1 cellular context compared by ENCODE assay signal in the genomic region with DNA sequence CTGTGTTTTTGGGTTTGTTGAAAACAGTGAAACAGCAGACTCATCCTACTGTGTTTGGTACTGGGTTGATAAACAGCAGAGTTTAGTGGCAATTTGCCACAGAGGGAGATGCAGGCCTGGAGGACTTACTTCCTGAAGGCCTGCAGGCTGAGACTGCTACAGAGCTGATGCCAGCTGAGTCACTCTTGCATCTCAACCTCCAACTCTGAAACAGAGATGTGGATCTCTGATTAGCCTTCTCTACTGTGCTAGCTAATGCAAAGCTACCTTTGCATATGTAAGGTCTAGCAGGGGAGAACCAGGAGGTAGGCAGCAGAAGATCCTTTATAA.
TF ChIP-seq lines count a peak whose summit lies in the region.

No MANE protein-coding gene starts in this region.

TF ChIP-seq in K562, 482 proteins besides CTCF, POLR2A, EP300 and RAD21 (continued from another document and continues in another):
- TF ChIP-seq, protein P1, sequence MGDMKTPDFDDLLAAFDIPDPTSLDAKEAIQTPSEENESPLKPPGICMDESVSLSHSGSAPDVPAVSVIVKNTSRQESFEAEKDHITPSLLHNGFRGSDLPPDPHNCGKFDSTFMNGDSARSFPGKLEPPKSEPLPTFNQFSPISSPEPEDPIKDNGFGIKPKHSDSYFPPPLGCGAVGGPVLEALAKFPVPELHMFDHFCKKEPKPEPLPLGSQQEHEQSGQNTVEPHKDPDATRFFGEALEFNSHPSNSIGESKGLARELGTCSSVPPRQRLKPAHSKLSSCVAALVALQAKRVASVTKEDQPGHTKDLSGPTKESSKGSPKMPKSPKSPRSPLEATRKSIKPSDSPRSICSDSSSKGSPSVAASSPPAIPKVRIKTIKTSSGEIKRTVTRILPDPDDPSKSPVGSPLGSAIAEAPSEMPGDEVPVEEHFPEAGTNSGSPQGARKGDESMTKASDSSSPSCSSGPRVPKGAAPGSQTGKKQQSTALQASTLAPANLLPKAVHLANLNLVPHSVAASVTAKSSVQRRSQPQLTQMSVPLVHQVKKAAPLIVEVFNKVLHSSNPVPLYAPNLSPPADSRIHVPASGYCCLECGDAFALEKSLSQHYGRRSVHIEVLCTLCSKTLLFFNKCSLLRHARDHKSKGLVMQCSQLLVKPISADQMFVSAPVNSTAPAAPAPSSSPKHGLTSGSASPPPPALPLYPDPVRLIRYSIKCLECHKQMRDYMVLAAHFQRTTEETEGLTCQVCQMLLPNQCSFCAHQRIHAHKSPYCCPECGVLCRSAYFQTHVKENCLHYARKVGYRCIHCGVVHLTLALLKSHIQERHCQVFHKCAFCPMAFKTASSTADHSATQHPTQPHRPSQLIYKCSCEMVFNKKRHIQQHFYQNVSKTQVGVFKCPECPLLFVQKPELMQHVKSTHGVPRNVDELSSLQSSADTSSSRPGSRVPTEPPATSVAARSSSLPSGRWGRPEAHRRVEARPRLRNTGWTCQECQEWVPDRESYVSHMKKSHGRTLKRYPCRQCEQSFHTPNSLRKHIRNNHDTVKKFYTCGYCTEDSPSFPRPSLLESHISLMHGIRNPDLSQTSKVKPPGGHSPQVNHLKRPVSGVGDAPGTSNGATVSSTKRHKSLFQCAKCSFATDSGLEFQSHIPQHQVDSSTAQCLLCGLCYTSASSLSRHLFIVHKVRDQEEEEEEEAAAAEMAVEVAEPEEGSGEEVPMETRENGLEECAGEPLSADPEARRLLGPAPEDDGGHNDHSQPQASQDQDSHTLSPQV (IDR thresholded peaks at IDR 0.05): peak; percentile 77
- peak; percentile 100 for TF ChIP-seq ETV1 (tag; conservative IDR thresholded peaks at IDR 0.05; ENCODE audit: low read depth)
- no peak for TF ChIP-seq GTF3C2 (IDR thresholded peaks at IDR 0.05; ENCODE audit: borderline replicate concordance, extremely low read depth, insufficient read length)
- TF ChIP-seq JUND (IDR thresholded peaks at IDR 0.05; ENCODE audit: borderline replicate concordance, low read depth, low read length): peak; percentile 98
- peak; percentile 97 for TF ChIP-seq JUND (tag; IDR thresholded peaks at IDR 0.05; ENCODE audit: borderline replicate concordance, low read depth, low read length)
- TF ChIP-seq ZEB2 (IDR thresholded peaks at IDR 0.05): peak; percentile 92
- peak; percentile 71 for TF ChIP-seq DMBX1 (CRISPR knock-in tag; IDR thresholded peaks at IDR 0.05; ENCODE audit: borderline replicate concordance)
- TF ChIP-seq FOXK2 (conservative IDR thresholded peaks at IDR 0.05 in 1 of 2, IDR thresholded peaks at IDR 0.05 in 1 of 2; ENCODE audit: low read depth in 2 of 2): peak; percentile 93 to 95
- peak; percentile 75 for TF ChIP-seq E2F8 (IDR thresholded peaks at IDR 0.05; ENCODE audit: low read depth, partially characterized antibody)
- no peak for TF ChIP-seq NCOA6 (IDR thresholded peaks at IDR 0.05)
- peak; percentile 69 for TF ChIP-seq HDAC3 (IDR thresholded peaks at IDR 0.05; ENCODE audit: borderline replicate concordance, partially characterized antibody)
- no peak for TF ChIP-seq ZSCAN29 (IDR thresholded peaks at IDR 0.05)
- peak; percentile 86; the same call in 1 of the 2 replicates for TF ChIP-seq ATF7 (IDR thresholded peaks at IDR 0.05)
- no peak for TF ChIP-seq TSC22D4 (tag; IDR thresholded peaks at IDR 0.05)
- TF ChIP-seq FOXO4 (CRISPR knock-in tag; IDR thresholded peaks at IDR 0.05): no peak
- peak; percentile 83 for TF ChIP-seq TAL1 (IDR thresholded peaks at IDR 0.05)
- peak; percentile 90 for TF ChIP-seq TEAD4 (IDR thresholded peaks at IDR 0.05; ENCODE audit: low read length)
- TF ChIP-seq TEAD4 (CRISPR knock-in tag; IDR thresholded peaks at IDR 0.05; ENCODE audit: borderline replicate concordance): no peak
- TF ChIP-seq, protein P2, sequence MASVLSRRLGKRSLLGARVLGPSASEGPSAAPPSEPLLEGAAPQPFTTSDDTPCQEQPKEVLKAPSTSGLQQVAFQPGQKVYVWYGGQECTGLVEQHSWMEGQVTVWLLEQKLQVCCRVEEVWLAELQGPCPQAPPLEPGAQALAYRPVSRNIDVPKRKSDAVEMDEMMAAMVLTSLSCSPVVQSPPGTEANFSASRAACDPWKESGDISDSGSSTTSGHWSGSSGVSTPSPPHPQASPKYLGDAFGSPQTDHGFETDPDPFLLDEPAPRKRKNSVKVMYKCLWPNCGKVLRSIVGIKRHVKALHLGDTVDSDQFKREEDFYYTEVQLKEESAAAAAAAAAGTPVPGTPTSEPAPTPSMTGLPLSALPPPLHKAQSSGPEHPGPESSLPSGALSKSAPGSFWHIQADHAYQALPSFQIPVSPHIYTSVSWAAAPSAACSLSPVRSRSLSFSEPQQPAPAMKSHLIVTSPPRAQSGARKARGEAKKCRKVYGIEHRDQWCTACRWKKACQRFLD (CRISPR knock-in tag; IDR thresholded peaks at IDR 0.05): peak; percentile 86; the same call in 1 of the 2 replicates
- no peak for TF ChIP-seq ARID2 (IDR thresholded peaks at IDR 0.05)
- peak; percentile 97 for TF ChIP-seq MTA3 (IDR thresholded peaks at IDR 0.05; ENCODE audit: borderline replicate concordance)
- peak; percentile 39; the same call in 1 of the 2 replicates for TF ChIP-seq TRIM28 (IDR thresholded peaks at IDR 0.05)
- no peak for TF ChIP-seq CC2D1A (IDR thresholded peaks at IDR 0.05)
- peak; percentile 80 for TF ChIP-seq ZFX (CRISPR knock-in tag; IDR thresholded peaks at IDR 0.05)
- no peak for TF ChIP-seq ZNF699 (CRISPR knock-in tag; IDR thresholded peaks at IDR 0.05; ENCODE audit: insufficient replicate concordance)
- TF ChIP-seq THRA (IDR thresholded peaks at IDR 0.05): no peak
- peak; percentile 68; the same call in 1 of the 2 replicates for TF ChIP-seq EP400 (IDR thresholded peaks at IDR 0.05)
- TF ChIP-seq, protein P3, sequence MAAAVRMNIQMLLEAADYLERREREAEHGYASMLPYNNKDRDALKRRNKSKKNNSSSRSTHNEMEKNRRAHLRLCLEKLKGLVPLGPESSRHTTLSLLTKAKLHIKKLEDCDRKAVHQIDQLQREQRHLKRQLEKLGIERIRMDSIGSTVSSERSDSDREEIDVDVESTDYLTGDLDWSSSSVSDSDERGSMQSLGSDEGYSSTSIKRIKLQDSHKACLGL (CRISPR knock-in tag; IDR thresholded peaks at IDR 0.05; ENCODE audit: borderline replicate concordance, poor library complexity, severe bottlenecking): no peak
- peak; percentile 82 for TF ChIP-seq ZFP36 (IDR thresholded peaks at IDR 0.05; ENCODE audit: low read depth, low read length, partially characterized antibody)
- peak; percentile 51; the same call in 1 of the 2 replicates for TF ChIP-seq MBD2 (IDR thresholded peaks at IDR 0.05; ENCODE audit: borderline replicate concordance, low read depth)
- peak; percentile 96 for TF ChIP-seq MAFG (tag; conservative IDR thresholded peaks at IDR 0.05)
- TF ChIP-seq PBX2 (CRISPR knock-in tag; IDR thresholded peaks at IDR 0.05; ENCODE audit: low read depth): no peak
- TF ChIP-seq PBX2 (tag; conservative IDR thresholded peaks at IDR 0.05; ENCODE audit: low read depth): 0 out of 2 replicates have a peak, but pooled peaks have one; percentile 17
- TF ChIP-seq POLR2AphosphoS5 (IDR thresholded peaks at IDR 0.05; ENCODE audit: control insufficient read depth, insufficient read depth, low read depth, low read length): peak; percentile 82
- peak; percentile 96 for TF ChIP-seq JUN (IDR thresholded peaks at IDR 0.05; ENCODE audit: borderline replicate concordance, low read depth, low read length)
- TF ChIP-seq JUN (CRISPR knock-in tag; IDR thresholded peaks at IDR 0.05; ENCODE audit: borderline replicate concordance): 0 out of 2 replicates have a peak, but pooled peaks have one; percentile 59
- peak; percentile 89 for TF ChIP-seq NCOR1 (IDR thresholded peaks at IDR 0.05)
- no peak; the same call in 1 of the 2 replicates for TF ChIP-seq BCOR (IDR thresholded peaks at IDR 0.05)
- TF ChIP-seq FOXJ3 (CRISPR knock-in tag; IDR thresholded peaks at IDR 0.05): no peak
- TF ChIP-seq TRIM24 (IDR thresholded peaks at IDR 0.05): peak; percentile 82 to 90
